ENCODE assay signal across 8 cellular contexts in the genomic region with DNA sequence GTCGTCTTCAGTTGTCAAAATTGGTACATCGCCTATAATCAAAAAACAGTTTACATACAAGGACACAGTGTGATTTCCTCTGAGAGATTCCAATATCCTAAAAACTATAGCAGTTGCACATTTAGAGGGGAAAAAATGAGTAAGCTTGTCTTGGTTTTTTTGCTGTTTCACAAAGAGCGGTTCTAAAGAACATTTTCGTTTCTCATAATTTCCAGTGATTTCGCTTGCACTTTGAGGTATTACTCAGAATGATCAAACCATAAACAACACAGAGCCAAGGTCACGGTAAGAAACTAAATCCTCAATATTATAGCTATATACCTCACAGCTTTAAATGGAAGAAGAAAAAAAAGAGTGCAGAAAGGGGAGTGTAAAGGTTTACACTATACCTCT. TPM values are rescaled to one million over a fixed set of nuclear protein-coding genes. Genes with fewer than 3 reads are reported as not detected.
DNase-seq lines count a peak whose midpoint lies in the region; ATAC-seq and TF ChIP-seq lines count a peak whose summit lies in the region.

No MANE protein-coding gene starts in this region.

- intact Hi-C loops in ascending aorta (cut with DNase I) (loop anchor here (5.0 kb wide), 2 partner anchors 378 to 662 kb away; a partner anchor contains a TSS), lower lobe of right lung (cut with DNase I) (no loop called here)

- TF ChIP-seq CTCF in AG04450 (IDR thresholded peaks at IDR 0.05; ENCODE audit: low read depth, low read length): no peak
- no peak for TF ChIP-seq CTCF in ascending aorta (IDR thresholded peaks at IDR 0.05)
- no peak for TF ChIP-seq CTCF in lower lobe of right lung (IDR thresholded peaks at IDR 0.05)

- POLR2A ChIA-PET in AG04450 (lab: Yijun Ruan, JAX): interaction anchor here (1.0 kb wide), 1 partner anchor 36 kb away, joined by 3 read pairs; no protein-coding TSS in a partner anchor

- H3K27me3 ChIP-seq in AG04450 (ENCODE audit: control insufficient read depth, insufficient read depth, low read length): no peaks in the 10 kb centered on the region
- no peaks in the 10 kb centered on the region for H3K27me3 ChIP-seq in ascending aorta
- H3K27me3 ChIP-seq in lower lobe of right lung (ENCODE audit: low read depth): no peaks in the 10 kb centered on the region

- H3K36me3 ChIP-seq in ascending aorta (peaks cover 17 to 32% of the 10 kb centered on the region in 2 donors), lower lobe of right lung (peaks cover 41% of the 10 kb centered on the region)

- peak overlapping the region; percentile 84 for H3K4me3 ChIP-seq in AG04450 (ENCODE audit: low read depth, low read length)
- H3K4me3 ChIP-seq in ascending aorta: peak overlapping the region; percentile 64 to 89
- peak overlapping the region; percentile 92 for H3K4me3 ChIP-seq in lower lobe of right lung

- peaks cover 0 to 8% of the 10 kb centered on the region in 2 donors for H3K4me1 ChIP-seq in ascending aorta
- peaks cover 17% of the 10 kb centered on the region for H3K4me1 ChIP-seq in lower lobe of right lung

- H3K9me3 ChIP-seq in AG04450 (ENCODE audit: control insufficient read depth, insufficient read depth, low read length) (no peaks in the 10 kb centered on the region), ascending aorta (no peaks in the 10 kb centered on the region), lower lobe of right lung (no peaks in the 10 kb centered on the region)

- H3K27ac ChIP-seq in AG04450 (ENCODE audit: low read depth, low read length) (no peak overlapping the region), ascending aorta (no peak overlapping the region), lower lobe of right lung (no peak overlapping the region)

- CTCF ChIA-PET in AG04450 (lab: Charles Lee): interaction anchor here (0.9 to 2.5 kb wide), 3 partner anchors 13 to 93 kb away, joined by 3 to 7 read pairs (median 4); no protein-coding TSS in a partner anchor

- DNase-seq in AG04450 (ENCODE audit: low read depth, low spot score): no peak
- no peak for DNase-seq in ascending aorta (ENCODE audit: low spot score in 2 of 2)
- no peak for DNase-seq in lower lobe of right lung
- DNase-seq in HuH-7 (ENCODE audit: low spot score): no peak
- no peak for DNase-seq in kidney tubule cell (ENCODE audit: low spot score)
- DNase-seq in retina: no peak

- ATAC-seq in GM19025 (IDR thresholded peaks at IDR 0.05; ENCODE audit: low read depth, unreplicated experiment): peak; percentile 29
- ATAC-seq in HG03159 (IDR thresholded peaks at IDR 0.05; ENCODE audit: unreplicated experiment): peak; percentile 68
- ATAC-seq in lower lobe of right lung: no peak

RNA-seq across cellular contexts. Expression of a gene that starts 0.9 kb away (rescaled TPM):
- 10.1 and 15.2 TPM in 2 replicates for polyA plus RNA-seq in AG04450 (2011; rRNA removed)
- 10.0 and 14.2 TPM in 2 replicates for polyA minus RNA-seq in AG04450 (2011; rRNA and poly(A)+ RNA removed)
- total RNA-seq in ascending aorta (7.5 TPM), lower lobe of right lung (13.5 TPM)

RNA-seq across cellular contexts. Expression of a gene that starts 44.9 kb away (rescaled TPM):
- 0.94 and 1.2 TPM in 2 replicates for polyA plus RNA-seq in AG04450 (2011; rRNA removed)
- polyA minus RNA-seq in AG04450 (2011; rRNA and poly(A)+ RNA removed): 1.6 and 1.7 TPM in 2 replicates
- total RNA-seq in ascending aorta: not detected
- total RNA-seq in lower lobe of right lung: 2.9 TPM

Comparison
In these comparisons a context has a peak if more than half of its experiments do, and no peak if none do; other contexts are left out.
1. ATAC-seq: peak in GM19025 (single experiment) and HG03159 (single experiment); none in lower lobe of right lung (0 of 2).
2. Peak in every context shown above with its lines, with median percentiles within 50 percentile points of each other: H3K4me3 ChIP-seq.